In the genomic region with DNA sequence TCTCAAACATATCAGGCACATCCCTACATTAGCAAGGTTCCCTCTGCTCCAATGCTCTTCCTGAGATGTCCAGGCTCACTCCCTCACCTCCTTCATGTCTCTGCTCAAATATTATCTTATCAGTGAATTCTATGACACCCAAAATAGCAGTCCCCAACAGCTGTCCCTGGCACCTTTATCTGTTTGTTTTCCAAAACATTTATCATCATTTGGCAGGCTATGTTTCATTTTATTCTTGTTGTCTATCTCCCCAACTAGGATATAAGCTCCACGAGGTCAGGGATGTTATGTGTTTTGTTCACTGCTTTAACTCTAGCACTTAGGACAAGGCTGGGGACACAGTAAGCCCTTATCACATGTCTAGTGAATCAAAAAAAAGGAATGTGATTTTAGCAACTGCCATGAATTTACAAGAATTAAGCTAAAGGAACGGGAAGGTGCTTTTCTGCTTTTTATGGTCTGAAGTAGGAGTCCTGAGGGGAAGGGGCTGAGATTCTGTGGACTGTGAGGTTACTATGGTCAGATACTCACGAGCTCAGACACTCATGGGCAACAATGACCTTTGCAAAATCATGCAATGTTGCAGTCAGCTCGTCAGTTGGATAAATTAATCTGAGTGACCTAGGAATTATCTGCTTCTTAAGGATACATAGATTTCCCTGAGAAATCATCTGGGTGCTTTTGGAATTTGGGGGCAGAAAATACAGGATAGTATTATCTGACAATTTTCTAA, we compare ENCODE assay signal across 17 cellular contexts. TPM values are rescaled to one million over a fixed set of nuclear protein-coding genes. Genes with fewer than 3 reads are reported as not detected.
DNase-seq lines count a peak whose midpoint lies in the region; ATAC-seq, FAIRE-seq and TF ChIP-seq lines count a peak whose summit lies in the region.
"Had no signal": no experiment of that assay in that cellular context is flagged by ENCODE, and none has a peak within 500 bp of the region (broad histone marks: within the 10 kb centered on the region; RNA-seq: fewer than 3 reads in every experiment).

No MANE protein-coding gene starts in this region.

- H3K36me3 Mint-ChIP-seq in stimulated activated naive B cell treated with anti-CD40 and anti-IgM and Interleukin-4, amounts not matched to agents 10 μg/mL and 1 μg/mL and 100 μg/mL, for 72 hours: peaks cover 12 to 26% of the 10 kb centered on the region in 2 donors
- H3K36me3 Mint-ChIP-seq in activated naive CD4-positive, alpha-beta T cell treated with anti-CD3 and anti-CD28 coated beads for 36 hours (ENCODE audit: low read depth): peaks cover 3% of the 10 kb centered on the region
- H3K36me3 Mint-ChIP-seq: CD14-positive monocyte had no signal

- in situ Hi-C loops in K562 (cut with MboI): no loop called here

- H3K27me3 ChIP-seq in Karpas-422 (ENCODE audit: low read length) (no peaks in the 10 kb centered on the region), K562 (ENCODE audit: control insufficient read depth in 2 of 2, insufficient read depth in 2 of 2, low read length in 2 of 2) (no peaks in the 10 kb centered on the region), right atrium auricular region (no peaks in the 10 kb centered on the region), WERI-Rb-1 (ENCODE audit: insufficient read depth, low read depth, severe bottlenecking) (no peaks in the 10 kb centered on the region)

- H3K9me3 Mint-ChIP-seq in stimulated activated naive B cell treated with anti-CD40 and anti-IgM and Interleukin-4, amounts not matched to agents 10 μg/mL and 1 μg/mL and 100 μg/mL, for 72 hours: peaks cover 5 to 11% of the 10 kb centered on the region in 2 donors
- peaks cover 1% of the 10 kb centered on the region for H3K9me3 Mint-ChIP-seq in activated naive CD4-positive, alpha-beta T cell treated with anti-CD3 and anti-CD28 coated beads for 36 hours

- no peaks in the 10 kb centered on the region for H3K27me3 Mint-ChIP-seq in stimulated activated naive B cell treated with anti-CD40 and anti-IgM and Interleukin-4, amounts not matched to agents 10 μg/mL and 1 μg/mL and 100 μg/mL, for 72 hours
- peaks cover 7% of the 10 kb centered on the region for H3K27me3 Mint-ChIP-seq in activated naive CD4-positive, alpha-beta T cell treated with anti-CD3 and anti-CD28 coated beads for 36 hours (ENCODE audit: low read depth)

- H4K20me1 ChIP-seq in Karpas-422 (ENCODE audit: insufficient read depth, low read depth, low read length): no peaks in the 10 kb centered on the region
- H4K20me1 ChIP-seq in K562 (replicated peaks; ENCODE audit: control insufficient read depth, insufficient read depth, low read length): no peaks in the 10 kb centered on the region

- FAIRE-seq in K562 (lab: Jason Lieb, UNC): no peak
- FAIRE-seq: H1 had no signal

- DNase-seq in Karpas-422 (no peak), K562 (ENCODE audit: extremely low read depth in 1 of 4, low spot score in 3 of 4) (peak in 1 of 4 experiments; percentile 24), right atrium auricular region (ENCODE audit: low spot score) (no peak), WERI-Rb-1 (no peak), NCI-H446 treated with DMSO at 0.1 percent for 48 hours (lab: John Stamatoyannopoulos, UW) (no peak)
- DNase-seq in stimulated activated naive B cell treated with anti-CD40 and anti-IgM and Interleukin-4, amounts not matched to agents 10 μg/mL and 1 μg/mL and 100 μg/mL, for 72 hours: no peak
- DNase-seq in activated naive CD4-positive, alpha-beta T cell treated with anti-CD3 and anti-CD28 coated beads for 36 hours: no peak
- DNase-seq: AML-193, DND-41, NCI-H1694 treated with DMSO at 0.1 percent for 48 hours, NCI-H510A treated with DMSO at 0.1 percent for 48 hours, NCI-H774, OCI-M1 had no signal

- no peak for TF ChIP-seq RAD21 in K562 (CRISPR knock-in tag; conservative IDR thresholded peaks at IDR 0.05 in 1 of 2, IDR thresholded peaks at IDR 0.05 in 1 of 2)

- H3K4me1 ChIP-seq in Karpas-422 (ENCODE audit: low read length) (peaks cover 26% of the 10 kb centered on the region), K562 (replicated peaks in 1 of 2; ENCODE audit: control insufficient read depth in 2 of 2, insufficient read depth in 2 of 2, low read length in 2 of 2) (peaks cover 4 to 30% of the 10 kb centered on the region in 2 experiments; a peak in 4 of 5 replicates), right atrium auricular region (peaks cover 0 to 5% of the 10 kb centered on the region in 2 donors)

- H3K9ac ChIP-seq in Karpas-422 (ENCODE audit: low read length) (no peak overlapping the region), K562 (ENCODE audit: insufficient read depth in 1 of 2, low read depth in 2 of 2, low read length in 2 of 2) (no peak overlapping the region)

- peaks cover 45 to 82% of the 10 kb centered on the region in 2 donors for H3K4me1 Mint-ChIP-seq in stimulated activated naive B cell treated with anti-CD40 and anti-IgM and Interleukin-4, amounts not matched to agents 10 μg/mL and 1 μg/mL and 100 μg/mL, for 72 hours
- H3K4me1 Mint-ChIP-seq in activated naive CD4-positive, alpha-beta T cell treated with anti-CD3 and anti-CD28 coated beads for 36 hours (ENCODE audit: low read depth): peaks cover 9% of the 10 kb centered on the region

- no peak for TF ChIP-seq EP300 in K562 (IDR thresholded peaks at IDR 0.05; ENCODE audit: low read length)

- POLR2A ChIA-PET in K562 (lab: Yijun Ruan, JAX): interaction anchor here (0.7 kb wide), 1 partner anchor 458 kb away, joined by 3 read pairs; no protein-coding TSS in a partner anchor

- no peaks in the 10 kb centered on the region for H3K9me2 ChIP-seq in Karpas-422 (replicated peaks; ENCODE audit: insufficient read depth, low read length)

- no TSS peak for BruUV-seq in K562 (replicated peaks; lab: Mats Ljungman, UMichigan)

- H3K9me1 ChIP-seq in K562 (ENCODE audit: control insufficient read depth, insufficient read depth, low read length): no peaks in the 10 kb centered on the region

- TF ChIP-seq CTCF in K562 (IDR thresholded peaks at IDR 0.05 in 2 of 3, conservative IDR thresholded peaks at IDR 0.05 in 1 of 3; ENCODE audit: insufficient read depth in 2 of 3, low read depth in 1 of 3, low read length in 3 of 3) (no peak), right atrium auricular region (IDR thresholded peaks at IDR 0.05) (no peak), WERI-Rb-1 (IDR thresholded peaks at IDR 0.05; ENCODE audit: low read depth, low read length) (no peak)

- peak overlapping the region; percentile 22 for H3K27ac Mint-ChIP-seq in stimulated activated naive B cell treated with anti-CD40 and anti-IgM and Interleukin-4, amounts not matched to agents 10 μg/mL and 1 μg/mL and 100 μg/mL, for 72 hours
- H3K27ac Mint-ChIP-seq in activated naive CD4-positive, alpha-beta T cell treated with anti-CD3 and anti-CD28 coated beads for 36 hours: no peak overlapping the region

- H3K4me3 ChIP-seq in Karpas-422 (ENCODE audit: low read length) (no peak overlapping the region), K562 (no peak overlapping the region), right atrium auricular region (no peak overlapping the region), WERI-Rb-1 (ENCODE audit: low read depth, low read length) (no peak overlapping the region)

- peak; percentile 16; the same call in 1 of the 3 replicates for ATAC-seq in K562
- ATAC-seq in stimulated activated naive B cell treated with anti-CD40 and anti-IgM and Interleukin-4, amounts not matched to agents 10 μg/mL and 1 μg/mL and 100 μg/mL, for 72 hours (replicated peaks): no peak
- no peak for ATAC-seq in GM19023 (IDR thresholded peaks at IDR 0.05; ENCODE audit: unreplicated experiment)

- TF ChIP-seq POLR2A in K562 (conservative IDR thresholded peaks at IDR 0.05): no peak

- H3K4me2 ChIP-seq in Karpas-422 (ENCODE audit: low read depth, low read length, poor library complexity, severe bottlenecking): no peak overlapping the region
- peak overlapping the region; percentile 28 for H3K4me2 ChIP-seq in K562 (ENCODE audit: insufficient read depth, low read length)

- H3K79me2 ChIP-seq in Karpas-422 (ENCODE audit: low read length) (no peaks in the 10 kb centered on the region), K562 (ENCODE audit: control insufficient read depth, insufficient read depth, low read length) (no peaks in the 10 kb centered on the region)

- H3K36me3 ChIP-seq in Karpas-422 (ENCODE audit: insufficient read depth, low read length) (no peaks in the 10 kb centered on the region), K562 (ENCODE audit: control insufficient read depth, insufficient read depth, low read length) (no peaks in the 10 kb centered on the region), right atrium auricular region (no peaks in the 10 kb centered on the region), WERI-Rb-1 (no peaks in the 10 kb centered on the region)

- H3K27ac ChIP-seq in Karpas-422 (ENCODE audit: low read length) (no peak overlapping the region), K562 (ENCODE audit: extremely low read depth, low read depth, low read length) (no peak overlapping the region), right atrium auricular region (peak overlapping the region; percentile 69 to 83), WERI-Rb-1 (no peak overlapping the region)

- H3K9me3 ChIP-seq in Karpas-422 (ENCODE audit: low read length) (no peaks in the 10 kb centered on the region), K562 (replicated peaks; ENCODE audit: control insufficient read depth, insufficient read depth, low read depth, low read length) (no peaks in the 10 kb centered on the region; the same call in 1 of the 2 replicates), right atrium auricular region (no peaks in the 10 kb centered on the region), WERI-Rb-1 (ENCODE audit: severe bottlenecking) (no peaks in the 10 kb centered on the region)

- intact Hi-C loops in K562 (cut with micrococcal nuclease): no loop called here
- intact Hi-C loops in activated naive CD4-positive, alpha-beta T cell treated with anti-CD3 and anti-CD28 coated beads for 36 hours (cut with micrococcal nuclease): loop anchor here (2.0 kb wide), 1 partner anchor 13 kb away; no protein-coding TSS in a partner anchor

- H3K4me3 Mint-ChIP-seq in stimulated activated naive B cell treated with anti-CD40 and anti-IgM and Interleukin-4, amounts not matched to agents 10 μg/mL and 1 μg/mL and 100 μg/mL, for 72 hours: peak overlapping the region in 1 of 2 donors; percentile 14
- no peak overlapping the region for H3K4me3 Mint-ChIP-seq in activated naive CD4-positive, alpha-beta T cell treated with anti-CD3 and anti-CD28 coated beads for 36 hours
- H3K4me3 Mint-ChIP-seq: CD14-positive monocyte had no signal

- CTCF ChIA-PET in K562 (lab: Yijun Ruan, JAX; ENCODE audit: low intra/inter-chr PET ratio): no interaction called here
- CTCF ChIA-PET in activated naive CD4-positive, alpha-beta T cell treated with anti-CD3 and anti-CD28 coated beads for 36 hours (lab: Charles Lee): interaction anchor here (1.3 kb wide), 1 partner anchor 74 kb away, joined by 3 read pairs; no protein-coding TSS in a partner anchor

- H2AFZ ChIP-seq in Karpas-422 (ENCODE audit: low read length) (0 out of 2 replicates have a peak overlapping the region, but pooled peaks have one; percentile 31), K562 (ENCODE audit: low read depth, low read length) (peak overlapping the region; percentile 43)

- WGBS in K562 (ENCODE audit: insufficient coverage, low coverage, missing lambda C conversion rate): 5% methylated on average over 4 of the region's 4 CpGs

RNA-seq across cellular contexts. Expression of gene IL22RA2, which starts 1.9 kb away (rescaled TPM):
- total RNA-seq in Karpas-422 (2014; rRNA removed; shearing (Covaris generic); ENCODE audit: low replicate concordance): not detected in 2 replicates
- total RNA-seq in K562 (2011; cell fraction: chromatin; rRNA removed; ENCODE audit: low replicate concordance): not detected in 2 replicates
- not detected in 2 replicates for total RNA-seq in K562 (2011; cell fraction: nucleolus; rRNA removed)
- total RNA-seq in K562 (2011; cell fraction: nucleoplasm; rRNA removed): not detected in 2 replicates
- total RNA-seq in K562 (2014; rRNA removed): not detected in 2 replicates
- total RNA-seq in K562 (2014; rRNA removed; fragmentation: Illumina TruSeq; extraction: Trizol): not detected in 2 replicates
- not detected in 2 replicates for total RNA-seq in K562 (2015; rRNA removed; fragmentation: Illumina TruSeq; extraction: Trizol)
- not detected in 2 replicates for total RNA-seq in K562 (2021)
- polyA plus RNA-seq in K562 (2011; rRNA removed): not detected in 2 replicates
- not detected in 2 replicates for polyA plus RNA-seq in K562 (2011; cell fraction: cytosol; rRNA removed)
- polyA plus RNA-seq in K562 (2011; cell fraction: nucleus; rRNA removed): not detected in 2 replicates
- polyA plus RNA-seq in K562 (2012): not detected in 2 replicates
- polyA plus RNA-seq in K562 (2014; fragmentation: Illumina TruSeq; extraction: Trizol): not detected in 2 replicates
- not detected for polyA plus RNA-seq in K562 (2014; fragmentation: Nextera tagmentation; extraction: Ambion mirVana)
- polyA plus RNA-seq in K562 (2014; rRNA removed): 0.03 TPM in 1 of 2 replicates, not detected in the other
- not detected in 2 replicates for polyA minus RNA-seq in K562 (2011; rRNA and poly(A)+ RNA removed)
- polyA minus RNA-seq in K562 (2011; cell fraction: cytosol; rRNA and poly(A)+ RNA removed): not detected in 2 replicates
- not detected in 2 replicates for polyA minus RNA-seq in K562 (2011; cell fraction: nucleus; rRNA and poly(A)+ RNA removed)
- total RNA-seq in right atrium auricular region: not detected
- not detected for total RNA-seq in activated naive CD4-positive, alpha-beta T cell treated with anti-CD3 and anti-CD28 coated beads for 36 hours
- total RNA-seq: H1, RPMI7951 had no signal
- polyA plus RNA-seq: CD14-positive monocyte, H1 had no signal

RNA-seq across cellular contexts. Expression of gene IFNGR1, which starts 43.9 kb away (rescaled TPM):
- 36.0 and 76.9 TPM in 2 replicates for total RNA-seq in Karpas-422 (2014; rRNA removed; shearing (Covaris generic); ENCODE audit: low replicate concordance)
- total RNA-seq in K562 (2011; cell fraction: chromatin; rRNA removed; ENCODE audit: low replicate concordance): 20.6 and 45.2 TPM in 2 replicates
- total RNA-seq in K562 (2011; cell fraction: nucleolus; rRNA removed): 21.5 and 26.5 TPM in 2 replicates
- 30.9 and 31.5 TPM in 2 replicates for total RNA-seq in K562 (2011; cell fraction: nucleoplasm; rRNA removed)
- total RNA-seq in K562 (2014; rRNA removed) (13.4 and 14.7 TPM in 2 replicates), K562 (2014; rRNA removed; fragmentation: Illumina TruSeq; extraction: Trizol) (26.7 and 31.3 TPM in 2 replicates), K562 (2015; rRNA removed; fragmentation: Illumina TruSeq; extraction: Trizol) (33.4 and 38.9 TPM in 2 replicates), K562 (2021) (16.8 and 17.7 TPM in 2 replicates), right atrium auricular region (100 to 1,000 TPM; 111 to 143 TPM)
- polyA plus RNA-seq in K562 (2011; rRNA removed) (33.0 and 52.5 TPM in 2 replicates), K562 (2014; fragmentation: Illumina TruSeq; extraction: Trizol) (22.4 and 26.7 TPM in 2 replicates), K562 (2014; fragmentation: Nextera tagmentation; extraction: Ambion mirVana) (10 to 100 TPM; 41.5 to 47.0 TPM), K562 (2014; rRNA removed) (19.3 and 21.2 TPM in 2 replicates)
- polyA plus RNA-seq in K562 (2011; cell fraction: cytosol; rRNA removed): 4.8 and 21.0 TPM in 2 replicates
- 24.7 and 52.5 TPM in 2 replicates for polyA plus RNA-seq in K562 (2011; cell fraction: nucleus; rRNA removed)
- polyA plus RNA-seq in K562 (2012): 22.6 and 25.6 TPM in 2 replicates
- polyA minus RNA-seq in K562 (2011; rRNA and poly(A)+ RNA removed): 16.9 and 42.2 TPM in 2 replicates
- 8.5 and 22.1 TPM in 2 replicates for polyA minus RNA-seq in K562 (2011; cell fraction: cytosol; rRNA and poly(A)+ RNA removed)
- polyA minus RNA-seq in K562 (2011; cell fraction: nucleus; rRNA and poly(A)+ RNA removed): 11.8 and 45.1 TPM in 2 replicates
- total RNA-seq in activated naive CD4-positive, alpha-beta T cell treated with anti-CD3 and anti-CD28 coated beads for 36 hours: 10 to 100 TPM; 25.5 to 26.4 TPM

Comparison
In these comparisons a context has a peak if more than half of its experiments do, and no peak if none do; other contexts are left out.
1. H3K27ac ChIP-seq: peak in right atrium auricular region (2 of 2); none in Karpas-422 (single experiment), K562 (single experiment) and WERI-Rb-1 (single experiment).